1 cellular context compared by ENCODE assay signal in the genomic region with DNA sequence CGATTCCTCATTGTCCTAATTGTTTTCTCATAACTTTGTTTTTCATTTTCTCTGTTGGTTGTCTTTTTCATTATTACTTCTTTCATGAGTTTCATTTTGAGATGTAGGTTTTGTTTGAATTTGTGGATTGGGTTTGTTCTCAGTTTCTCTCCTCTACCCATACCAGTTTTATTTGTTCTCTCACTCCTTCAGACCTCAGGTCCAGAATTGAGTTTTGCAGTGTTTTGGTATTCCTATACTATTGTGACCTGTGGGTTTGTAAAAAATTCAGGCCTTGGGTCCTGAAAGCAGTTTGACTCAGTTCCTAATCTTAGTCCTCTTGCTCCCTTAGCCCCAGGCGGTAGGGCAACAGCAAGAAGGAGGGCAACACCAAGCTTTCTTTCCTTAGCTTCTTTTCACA.
TF ChIP-seq lines count a peak whose summit lies in the region.

No MANE protein-coding gene starts in this region.

TF ChIP-seq in SK-N-SH treated with all-trans-retinoic acid at 6 μM for 48 hours, 23 proteins besides CTCF, POLR2A, EP300 and RAD21 (continued from another document):
- no peak for TF ChIP-seq ZNF8 (CRISPR knock-in tag; IDR thresholded peaks at IDR 0.05)
- TF ChIP-seq TCF4 (CRISPR knock-in tag; IDR thresholded peaks at IDR 0.05; ENCODE audit: borderline replicate concordance), result no peak
